In the genomic region with DNA sequence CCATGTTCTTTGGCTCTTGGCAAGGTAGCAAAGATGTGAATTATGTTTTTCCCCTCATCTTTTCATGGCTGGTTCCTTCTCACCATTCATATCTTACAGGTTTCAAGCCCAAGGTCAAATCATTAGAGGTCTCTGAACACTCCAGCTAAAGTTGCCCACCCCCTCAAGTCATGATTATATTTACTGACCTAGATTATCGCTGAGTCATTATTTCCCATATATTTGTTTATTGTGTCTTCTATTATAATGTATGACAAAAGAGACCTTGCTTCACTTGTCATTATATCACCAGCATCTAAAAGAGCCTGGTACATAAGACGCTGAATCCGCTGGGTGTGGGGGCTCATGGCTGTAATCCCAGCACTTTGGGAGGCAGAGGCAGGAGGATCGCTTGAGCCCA, we compare ENCODE assay signal across 13 cellular contexts. TPM values are rescaled to one million over a fixed set of nuclear protein-coding genes. Genes with fewer than 3 reads are reported as not detected.
DNase-seq lines count a peak whose midpoint lies in the region; ATAC-seq lines count a peak whose summit lies in the region.
"Had no signal": no experiment of that assay in that cellular context is flagged by ENCODE, and none has a peak within 500 bp of the region (broad histone marks: within the 10 kb centered on the region; RNA-seq: fewer than 3 reads in every experiment).

No MANE protein-coding gene starts in this region.

- H3K27me3 Mint-ChIP-seq in activated CD8-positive, alpha-beta memory T cell treated with anti-CD3 and anti-CD28 coated beads, Interleukin-2, amount 10 ng/mL, durations not matched to agents 7 days and 5 days = no peaks in the 10 kb centered on the region
- H3K27me3 Mint-ChIP-seq in activated T-helper 1 cell treated with anti-CD3 and anti-CD28 coated beads, Interleukin-12 subunit alpha, Interleukin-12 subunit beta, Interleukin-2, Interleukin-4 antibody, amounts not matched to agents 30 ng/mL and 10 ng/mL and 1 ng/mL, durations not matched to agents 14 hours and 24 hours and 36 hours (ENCODE audit: insufficient read depth) = no peaks in the 10 kb centered on the region
- no peaks in the 10 kb centered on the region for H3K27me3 Mint-ChIP-seq in stimulated activated naive B cell treated with anti-CD40 and anti-IgM and Interleukin-4, amounts not matched to agents 10 μg/mL and 1 μg/mL and 100 μg/mL, for 72 hours

- H3K27ac ChIP-seq in BLaER1 treated with 17β-estradiol and CSF1 and Interleukin-3, amounts not matched to agents 10 nM and 100 nM = peak overlapping the region in 8 of 11 experiments; percentile 0 to 51 (median 24); a peak in 9 of 22 replicates
- H3K27ac ChIP-seq: SJCRH30 had no signal

- H3K4me3 Mint-ChIP-seq in activated CD8-positive, alpha-beta memory T cell treated with anti-CD3 and anti-CD28 coated beads, Interleukin-2, amount 10 ng/mL, durations not matched to agents 7 days and 5 days = no peak overlapping the region
- H3K4me3 Mint-ChIP-seq in activated T-helper 1 cell treated with anti-CD3 and anti-CD28 coated beads, Interleukin-12 subunit alpha, Interleukin-12 subunit beta, Interleukin-2, Interleukin-4 antibody, amounts not matched to agents 30 ng/mL and 10 ng/mL and 1 ng/mL, durations not matched to agents 14 hours and 24 hours and 36 hours = no peak overlapping the region
- H3K4me3 Mint-ChIP-seq in stimulated activated naive B cell treated with anti-CD40 and anti-IgM and Interleukin-4, amounts not matched to agents 10 μg/mL and 1 μg/mL and 100 μg/mL, for 72 hours = no peak overlapping the region
- H3K4me3 Mint-ChIP-seq: IgD-negative memory B cell had no signal

- CTCF ChIA-PET in activated CD8-positive, alpha-beta memory T cell treated with anti-CD3 and anti-CD28 coated beads, Interleukin-2, amount 10 ng/mL, durations not matched to agents 7 days and 5 days (lab: Charles Lee) = interaction anchor here (1.5 kb wide), 1 partner anchor 10 kb away, joined by 3 read pairs; no protein-coding TSS in a partner anchor

- H3K4me2 ChIP-seq in BLaER1 treated with 17β-estradiol and CSF1 and Interleukin-3, amounts not matched to agents 10 nM and 100 nM = peak overlapping the region in 1 of 11 experiments; percentile 15; a peak in 1 of 22 replicates

- H3K27ac Mint-ChIP-seq in activated CD8-positive, alpha-beta memory T cell treated with anti-CD3 and anti-CD28 coated beads, Interleukin-2, amount 10 ng/mL, durations not matched to agents 7 days and 5 days = peak overlapping the region; percentile 76
- peak overlapping the region; percentile 8 for H3K27ac Mint-ChIP-seq in activated T-helper 1 cell treated with anti-CD3 and anti-CD28 coated beads, Interleukin-12 subunit alpha, Interleukin-12 subunit beta, Interleukin-2, Interleukin-4 antibody, amounts not matched to agents 30 ng/mL and 10 ng/mL and 1 ng/mL, durations not matched to agents 14 hours and 24 hours and 36 hours
- peak overlapping the region; percentile 62 for H3K27ac Mint-ChIP-seq in stimulated activated naive B cell treated with anti-CD40 and anti-IgM and Interleukin-4, amounts not matched to agents 10 μg/mL and 1 μg/mL and 100 μg/mL, for 72 hours

- peaks cover 13% of the 10 kb centered on the region for H3K4me1 Mint-ChIP-seq in activated CD8-positive, alpha-beta memory T cell treated with anti-CD3 and anti-CD28 coated beads, Interleukin-2, amount 10 ng/mL, durations not matched to agents 7 days and 5 days
- peaks cover 6% of the 10 kb centered on the region for H3K4me1 Mint-ChIP-seq in activated T-helper 1 cell treated with anti-CD3 and anti-CD28 coated beads, Interleukin-12 subunit alpha, Interleukin-12 subunit beta, Interleukin-2, Interleukin-4 antibody, amounts not matched to agents 30 ng/mL and 10 ng/mL and 1 ng/mL, durations not matched to agents 14 hours and 24 hours and 36 hours (ENCODE audit: low read depth)
- H3K4me1 Mint-ChIP-seq in stimulated activated naive B cell treated with anti-CD40 and anti-IgM and Interleukin-4, amounts not matched to agents 10 μg/mL and 1 μg/mL and 100 μg/mL, for 72 hours = peaks cover 8 to 10% of the 10 kb centered on the region in 2 donors

- no peaks in the 10 kb centered on the region for H3K9me3 ChIP-seq in BLaER1 treated with 17β-estradiol and CSF1 and Interleukin-3, amounts not matched to agents 10 nM and 100 nM (replicated peaks in 1 of 11)
- H3K9me3 ChIP-seq: SJCRH30 had no signal

- no peak for ATAC-seq in activated CD8-positive, alpha-beta memory T cell treated with anti-CD3 and anti-CD28 coated beads, Interleukin-2, amount 10 ng/mL, durations not matched to agents 7 days and 5 days
- no peak for ATAC-seq in stimulated activated naive B cell treated with anti-CD40 and anti-IgM and Interleukin-4, amounts not matched to agents 10 μg/mL and 1 μg/mL and 100 μg/mL, for 72 hours (replicated peaks)
- ATAC-seq in HG03432 (IDR thresholded peaks at IDR 0.05; ENCODE audit: unreplicated experiment) = no peak
- ATAC-seq in HG03135 (IDR thresholded peaks at IDR 0.05; ENCODE audit: unreplicated experiment) = no peak

- no peak for DNase-seq in activated CD8-positive, alpha-beta memory T cell treated with anti-CD3 and anti-CD28 coated beads, Interleukin-2, amount 10 ng/mL, durations not matched to agents 7 days and 5 days
- DNase-seq in activated CD8-positive, alpha-beta memory T cell treated with anti-CD3 and anti-CD28 coated beads, Interleukin-2, amount 50 U/mL, for 48 hours = no peak
- DNase-seq in activated T-helper 1 cell treated with anti-CD3 and anti-CD28 coated beads, Interleukin-12 subunit alpha, Interleukin-12 subunit beta, Interleukin-2, Interleukin-4 antibody, amounts not matched to agents 30 ng/mL and 10 ng/mL and 1 ng/mL, durations not matched to agents 14 hours and 24 hours and 36 hours (ENCODE audit: low spot score) = no peak
- no peak for DNase-seq in stimulated activated naive B cell treated with anti-CD40 and anti-IgM and Interleukin-4, amounts not matched to agents 10 μg/mL and 1 μg/mL and 100 μg/mL, for 72 hours
- DNase-seq: MV-4-11, NCI-H1436, NCI-H2029 treated with DMSO at 0.1 percent for 48 hours, NCI-H510A treated with DMSO at 0.1 percent for 48 hours, SJCRH30 had no signal

- H3K4me3 ChIP-seq in BLaER1 treated with 17β-estradiol and CSF1 and Interleukin-3, amounts not matched to agents 10 nM and 100 nM = no peak overlapping the region
- H3K4me3 ChIP-seq: SJCRH30 had no signal

- H3K9ac ChIP-seq in BLaER1 treated with 17β-estradiol and CSF1 and Interleukin-3, amounts not matched to agents 10 nM and 100 nM = no peak overlapping the region

- H3K36me3 Mint-ChIP-seq in activated CD8-positive, alpha-beta memory T cell treated with anti-CD3 and anti-CD28 coated beads, Interleukin-2, amount 10 ng/mL, durations not matched to agents 7 days and 5 days = peaks cover 25% of the 10 kb centered on the region
- H3K36me3 Mint-ChIP-seq in activated T-helper 1 cell treated with anti-CD3 and anti-CD28 coated beads, Interleukin-12 subunit alpha, Interleukin-12 subunit beta, Interleukin-2, Interleukin-4 antibody, amounts not matched to agents 30 ng/mL and 10 ng/mL and 1 ng/mL, durations not matched to agents 14 hours and 24 hours and 36 hours (ENCODE audit: low read depth) = peaks cover 25% of the 10 kb centered on the region
- peaks cover 14 to 16% of the 10 kb centered on the region in 2 donors for H3K36me3 Mint-ChIP-seq in stimulated activated naive B cell treated with anti-CD40 and anti-IgM and Interleukin-4, amounts not matched to agents 10 μg/mL and 1 μg/mL and 100 μg/mL, for 72 hours

- H3K36me3 ChIP-seq in BLaER1 treated with 17β-estradiol and CSF1 and Interleukin-3, amounts not matched to agents 10 nM and 100 nM = peaks cover 3 to 76% (median 59%) of the 10 kb centered on the region in 11 experiments; a peak in 19 of 22 replicates

- H3K27me3 ChIP-seq in BLaER1 treated with 17β-estradiol and CSF1 and Interleukin-3, amounts not matched to agents 10 nM and 100 nM = no peaks in the 10 kb centered on the region
- H3K27me3 ChIP-seq: SJCRH30 had no signal

- no peaks in the 10 kb centered on the region for H3K9me3 Mint-ChIP-seq in activated CD8-positive, alpha-beta memory T cell treated with anti-CD3 and anti-CD28 coated beads, Interleukin-2, amount 10 ng/mL, durations not matched to agents 7 days and 5 days (ENCODE audit: low read depth)
- no peaks in the 10 kb centered on the region for H3K9me3 Mint-ChIP-seq in activated T-helper 1 cell treated with anti-CD3 and anti-CD28 coated beads, Interleukin-12 subunit alpha, Interleukin-12 subunit beta, Interleukin-2, Interleukin-4 antibody, amounts not matched to agents 30 ng/mL and 10 ng/mL and 1 ng/mL, durations not matched to agents 14 hours and 24 hours and 36 hours
- H3K9me3 Mint-ChIP-seq in stimulated activated naive B cell treated with anti-CD40 and anti-IgM and Interleukin-4, amounts not matched to agents 10 μg/mL and 1 μg/mL and 100 μg/mL, for 72 hours = no peaks in the 10 kb centered on the region
- H3K9me3 Mint-ChIP-seq: IgD-negative memory B cell had no signal

- H3K4me1 ChIP-seq in BLaER1 treated with 17β-estradiol and CSF1 and Interleukin-3, amounts not matched to agents 10 nM and 100 nM = peaks cover 27 to 46% (median 40%) of the 10 kb centered on the region in 10 experiments
- H3K4me1 ChIP-seq: SJCRH30 had no signal

- intact Hi-C loops in activated T-helper 1 cell treated with anti-CD3 and anti-CD28 coated beads, Interleukin-12 subunit alpha, Interleukin-12 subunit beta, Interleukin-2, Interleukin-4 antibody, amounts not matched to agents 30 ng/mL and 10 ng/mL and 1 ng/mL, durations not matched to agents 14 hours and 24 hours and 36 hours (cut with micrococcal nuclease) = no loop called here

- no peaks in the 10 kb centered on the region for H4K20me1 ChIP-seq in BLaER1 treated with 17β-estradiol and CSF1 and Interleukin-3, amounts not matched to agents 10 nM and 100 nM

RNA-seq across cellular contexts. Expression of a gene that starts 12.4 kb away (rescaled TPM):
- 10 to 100 TPM; 36.0 to 42.7 TPM for total RNA-seq in activated CD8-positive, alpha-beta memory T cell treated with anti-CD3 and anti-CD28 coated beads, Interleukin-2, amount 10 ng/mL, durations not matched to agents 7 days and 5 days
- total RNA-seq in activated T-helper 1 cell treated with anti-CD3 and anti-CD28 coated beads, Interleukin-12 subunit alpha, Interleukin-12 subunit beta, Interleukin-2, Interleukin-4 antibody, amounts not matched to agents 30 ng/mL and 10 ng/mL and 1 ng/mL, durations not matched to agents 14 hours and 24 hours and 36 hours = 23.2 and 29.0 TPM in 2 replicates

RNA-seq across cellular contexts. Expression of a gene that starts 15.2 kb away (rescaled TPM):
- total RNA-seq in activated CD8-positive, alpha-beta memory T cell treated with anti-CD3 and anti-CD28 coated beads, Interleukin-2, amount 10 ng/mL, durations not matched to agents 7 days and 5 days = 10 to 100 TPM; 27.8 to 28.8 TPM
- 21.3 and 21.9 TPM in 2 replicates for total RNA-seq in activated T-helper 1 cell treated with anti-CD3 and anti-CD28 coated beads, Interleukin-12 subunit alpha, Interleukin-12 subunit beta, Interleukin-2, Interleukin-4 antibody, amounts not matched to agents 30 ng/mL and 10 ng/mL and 1 ng/mL, durations not matched to agents 14 hours and 24 hours and 36 hours

Comparison
In these comparisons a context has a peak if more than half of its experiments do, and no peak if none do; other contexts are left out.
1. H3K27ac Mint-ChIP-seq: peak in every context shown above with its lines; median percentile 76 in activated CD8-positive, alpha-beta memory T cell treated with anti-CD3 and anti-CD28 coated beads, Interleukin-2, amount 10 ng/mL, durations not matched to agents 7 days and 5 days; 62 in stimulated activated naive B cell treated with anti-CD40 and anti-IgM and Interleukin-4, amounts not matched to agents 10 μg/mL and 1 μg/mL and 100 μg/mL, for 72 hours; 8 in activated T-helper 1 cell treated with anti-CD3 and anti-CD28 coated beads, Interleukin-12 subunit alpha, Interleukin-12 subunit beta, Interleukin-2, Interleukin-4 antibody, amounts not matched to agents 30 ng/mL and 10 ng/mL and 1 ng/mL, durations not matched to agents 14 hours and 24 hours and 36 hours.